37 cellular contexts compared by ENCODE assay signal in genomic region chr3:24462737-24463136, GRCh38. TPM values are rescaled to one million over a fixed set of nuclear protein-coding genes. Genes with fewer than 3 reads are reported as not detected.
"Had no signal": no experiment of that assay in that cellular context is flagged by ENCODE, and none has a peak within 500 bp of the region (broad histone marks: within the 10 kb centered on the region; RNA-seq: fewer than 3 reads in every experiment).

No MANE protein-coding gene starts in this region.

- H3K4me3 Mint-ChIP-seq: activated CD4-positive, alpha-beta memory T cell treated with anti-CD3 and anti-CD28 coated beads, Interleukin-2, amount 10 ng/mL, durations not matched to agents 7 days and 5 days; activated CD8-positive, alpha-beta memory T cell treated with anti-CD3 and anti-CD28 coated beads, Interleukin-2, amount 10 ng/mL, durations not matched to agents 7 days and 5 days; activated naive CD8-positive, alpha-beta T cell treated with anti-CD3 and anti-CD28 coated beads for 36 hours; activated T-cell treated with anti-CD3 and anti-CD28 coated beads, Interleukin-2, amount 50 U/mL, for 72 hours; activated T-helper 17 cell treated with anti-CD3 and anti-CD28 coated beads, Interleukin-2, amount 50 U/mL, for 72 hours; T-helper 1 cell treated with Interleukin-12 subunit alpha and Interleukin-12 subunit beta and Interleukin-4 antibody, amounts not matched to agents 30 μg/mL and 1 μg/mL, for 36 hours; T-helper 2 cell treated with Interferon-gamma antibody and Interleukin-4, amounts not matched to agents 5 μg/mL and 100 μg/mL, for 36 hours had no signal

- H3K27ac ChIP-seq: body of pancreas, breast epithelium, Peyer's patch, SJSA1, WERI-Rb-1 had no signal

- H3K36me3 Mint-ChIP-seq: activated CD8-positive, alpha-beta memory T cell treated with anti-CD3 and anti-CD28 coated beads, Interleukin-2, amount 10 ng/mL, durations not matched to agents 7 days and 5 days; activated naive CD8-positive, alpha-beta T cell treated with anti-CD3 and anti-CD28 coated beads for 36 hours had no signal

- H3K4me1 ChIP-seq: breast epithelium, Peyer's patch, SJSA1 had no signal

- FAIRE-seq: astrocyte, TTC549 had no signal

- H3K4me2 ChIP-seq: SK-N-SH had no signal

- H3K4me1 Mint-ChIP-seq: activated CD4-positive, alpha-beta memory T cell treated with anti-CD3 and anti-CD28 coated beads, Interleukin-2, amount 10 ng/mL, durations not matched to agents 7 days and 5 days; activated CD8-positive, alpha-beta memory T cell treated with anti-CD3 and anti-CD28 coated beads, Interleukin-2, amount 10 ng/mL, durations not matched to agents 7 days and 5 days; activated naive CD8-positive, alpha-beta T cell treated with anti-CD3 and anti-CD28 coated beads for 36 hours; activated T-helper 17 cell treated with anti-CD3 and anti-CD28 coated beads, Interleukin-2, amount 50 U/mL, for 72 hours had no signal

- H3K9ac ChIP-seq: SK-N-SH had no signal

- H3K27me3 Mint-ChIP-seq: activated CD4-positive, alpha-beta memory T cell treated with anti-CD3 and anti-CD28 coated beads, Interleukin-2, amount 10 ng/mL, durations not matched to agents 7 days and 5 days; activated CD8-positive, alpha-beta memory T cell treated with anti-CD3 and anti-CD28 coated beads, Interleukin-2, amount 10 ng/mL, durations not matched to agents 7 days and 5 days; activated naive CD8-positive, alpha-beta T cell treated with anti-CD3 and anti-CD28 coated beads for 36 hours; activated T-helper 17 cell treated with anti-CD3 and anti-CD28 coated beads, Interleukin-2, amount 50 U/mL, for 72 hours had no signal

- H3K27ac Mint-ChIP-seq: activated CD4-positive, alpha-beta memory T cell treated with anti-CD3 and anti-CD28 coated beads, Interleukin-2, amount 10 ng/mL, durations not matched to agents 7 days and 5 days; activated CD8-positive, alpha-beta memory T cell treated with anti-CD3 and anti-CD28 coated beads, Interleukin-2, amount 10 ng/mL, durations not matched to agents 7 days and 5 days; activated naive CD8-positive, alpha-beta T cell treated with anti-CD3 and anti-CD28 coated beads for 36 hours; activated T-cell treated with anti-CD3 and anti-CD28 coated beads, Interleukin-2, amount 50 U/mL, for 72 hours; activated T-helper 17 cell treated with anti-CD3 and anti-CD28 coated beads, Interleukin-2, amount 50 U/mL, for 72 hours; T-helper 1 cell treated with Interleukin-12 subunit alpha and Interleukin-12 subunit beta and Interleukin-4 antibody, amounts not matched to agents 30 μg/mL and 1 μg/mL, for 36 hours; T-helper 2 cell treated with Interferon-gamma antibody and Interleukin-4, amounts not matched to agents 5 μg/mL and 100 μg/mL, for 36 hours had no signal

- ATAC-seq: activated CD8-positive, alpha-beta memory T cell treated with anti-CD3 and anti-CD28 coated beads, Interleukin-2, amount 10 ng/mL, durations not matched to agents 7 days and 5 days; activated T-cell treated with anti-CD3 and anti-CD28 coated beads, Interleukin-2, amount 50 U/mL, for 72 hours; activated T-helper 17 cell treated with anti-CD3 and anti-CD28 coated beads, Interleukin-2, amount 50 U/mL, for 72 hours; body of pancreas; PC-3 had no signal

- H3K27me3 ChIP-seq: body of pancreas, breast epithelium, Peyer's patch, SJSA1 had no signal

- DNase-seq: activated CD4-positive, alpha-beta memory T cell treated with anti-CD3 and anti-CD28 coated beads, Interleukin-2, amount 10 ng/mL, durations not matched to agents 7 days and 5 days; activated CD4-positive, alpha-beta T cell treated with anti-CD3 and anti-CD28 coated beads for 1 hour; activated CD4-positive, alpha-beta T cell treated with anti-CD3 and anti-CD28 coated beads for 48 hours; activated CD4-positive, CD25-positive, alpha-beta regulatory T cell; activated CD8-positive, alpha-beta memory T cell treated with anti-CD3 and anti-CD28 coated beads for 24 hours; activated CD8-positive, alpha-beta memory T cell treated with anti-CD3 and anti-CD28 coated beads, Interleukin-2, amount 10 ng/mL, durations not matched to agents 7 days and 5 days; activated CD8-positive, alpha-beta memory T cell treated with anti-CD3 and anti-CD28 coated beads, Interleukin-2, amount 50 U/mL, for 48 hours; activated effector memory CD4-positive, alpha-beta T cell treated with anti-CD3 and anti-CD28 coated beads, Interleukin-2, amount 50 U/mL, for 16 hours; activated naive CD4-positive, alpha-beta T cell; activated naive CD4-positive, alpha-beta T cell treated with anti-CD3 and anti-CD28 coated beads, Interleukin-2, amount 50 U/mL, for 16 hours; activated naive CD8-positive, alpha-beta T cell treated with anti-CD3 and anti-CD28 coated beads for 36 hours; activated T-cell treated with anti-CD3 and anti-CD28 coated beads, Interleukin-2, amount 50 U/mL, for 72 hours; amniotic stem cell; body of pancreas; Karpas-422; KBM-7; NCI-H1105; NCI-H1417 treated with DMSO at 0.1 percent for 48 hours; NCI-H187 treated with DMSO at 0.1 percent for 48 hours; NCI-H2081 treated with DMSO at 0.1 percent for 48 hours; NCI-H345; NCI-H524 treated with DMSO at 0.1 percent for 48 hours; NCI-H748 treated with DMSO at 0.1 percent for 48 hours; NK-92 treated with Interleukin-12 subunit alpha and Interleukin-12 subunit beta, amount 100 ng/mL, for 24 hours; PC-3; Peyer's patch; RPMI8226; SHP77 treated with DMSO at 0.1 percent for 48 hours; SK-N-SH; WERI-Rb-1 had no signal

- H3K36me3 ChIP-seq: breast epithelium, Peyer's patch, SJSA1, WERI-Rb-1 had no signal

- H3K9me3 Mint-ChIP-seq: activated CD4-positive, alpha-beta memory T cell treated with anti-CD3 and anti-CD28 coated beads, Interleukin-2, amount 10 ng/mL, durations not matched to agents 7 days and 5 days; T-helper 2 cell treated with Interferon-gamma antibody and Interleukin-4, amounts not matched to agents 5 μg/mL and 100 μg/mL, for 36 hours had no signal

- H3K4me3 ChIP-seq: body of pancreas, breast epithelium, Peyer's patch, SJSA1 had no signal

- H3K9me3 ChIP-seq: body of pancreas, Peyer's patch, SJSA1, SK-N-SH had no signal

RNA-seq across cellular contexts. Expression of gene THRB, which starts 31.9 kb away (rescaled TPM):
- total RNA-seq: activated CD4-positive, alpha-beta memory T cell treated with anti-CD3 and anti-CD28 coated beads, Interleukin-2, amount 10 ng/mL, durations not matched to agents 7 days and 5 days; activated CD8-positive, alpha-beta memory T cell treated with anti-CD3 and anti-CD28 coated beads, Interleukin-2, amount 10 ng/mL, durations not matched to agents 7 days and 5 days; activated naive CD8-positive, alpha-beta T cell treated with anti-CD3 and anti-CD28 coated beads for 36 hours; activated T-cell treated with anti-CD3 and anti-CD28 coated beads, Interleukin-2, amount 50 U/mL, for 72 hours; activated T-helper 17 cell treated with anti-CD3 and anti-CD28 coated beads, Interleukin-2, amount 50 U/mL, for 72 hours had no signal
